In the genomic region with DNA sequence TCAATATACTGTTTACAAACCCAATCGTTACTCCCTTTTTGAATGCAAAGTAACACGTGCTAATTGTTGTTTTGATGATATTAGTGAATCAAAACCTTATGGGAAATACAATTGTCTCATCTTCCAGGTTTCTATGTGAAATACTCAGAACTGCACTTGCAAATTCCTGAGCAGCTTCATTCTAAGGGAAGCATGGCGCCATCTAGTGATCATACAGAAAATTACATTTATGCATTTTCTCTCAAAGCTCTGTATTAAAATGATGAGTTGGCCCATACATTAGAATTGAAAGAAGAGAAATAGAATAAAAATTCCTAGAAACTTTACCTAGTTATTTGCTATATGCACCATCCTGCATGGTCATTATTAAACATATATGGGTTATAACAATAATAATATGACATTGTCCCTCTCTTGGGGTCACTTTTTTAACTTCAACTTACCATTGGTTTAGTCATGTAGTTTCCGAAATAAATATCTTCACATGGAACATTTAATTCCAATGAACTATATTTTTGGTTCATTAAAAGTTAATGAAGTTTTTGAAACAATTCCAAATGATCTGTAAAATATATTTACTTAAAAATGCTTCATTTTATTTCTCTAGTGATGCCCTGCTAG, we compare ENCODE assay signal across 8 cellular contexts.
A peak's percentile ranks its signal among the peaks of the same experiment; 100 is the strongest.
DNase-seq lines count a peak whose midpoint lies in the region; ATAC-seq and TF ChIP-seq lines count a peak whose summit lies in the region.

No MANE protein-coding gene starts in this region.

- no peaks in the 10 kb centered on the region for H3K36me3 ChIP-seq in DOHH2 (ENCODE audit: control insufficient read depth, low read length)

- peak; percentile 81 for TF ChIP-seq CTCF in DOHH2 (IDR thresholded peaks at IDR 0.05; ENCODE audit: low read depth, low read length, poor library complexity, severe bottlenecking)

- POLR2A ChIA-PET in HEK293T (lab: Yijun Ruan, JAX): no interaction called here

- CTCF ChIA-PET in HEK293T (lab: Yijun Ruan, JAX): interaction anchor here (0.6 to 1.7 kb wide), 2 partner anchors 167 to 293 kb away, joined by 7 to 9 read pairs; no protein-coding TSS in a partner anchor

- no peaks in the 10 kb centered on the region for H3K4me1 ChIP-seq in DOHH2 (ENCODE audit: control insufficient read depth, low read length)

- no peaks in the 10 kb centered on the region for H3F3A ChIP-seq in DOHH2 (ENCODE audit: control insufficient read depth, insufficient read depth)

- H3K9me3 ChIP-seq in DOHH2 (ENCODE audit: control insufficient read depth, insufficient read depth, low read length): no peaks in the 10 kb centered on the region

- no peak for ATAC-seq in HG03135 (IDR thresholded peaks at IDR 0.05; ENCODE audit: unreplicated experiment)
- no peak for ATAC-seq in GM19397 (IDR thresholded peaks at IDR 0.05; ENCODE audit: unreplicated experiment)

- no peak overlapping the region for H3K4me3 ChIP-seq in DOHH2 (ENCODE audit: low read length)

- no peaks in the 10 kb centered on the region for H3K9me2 ChIP-seq in DOHH2 (replicated peaks; ENCODE audit: control insufficient read depth, low read length)

- H4K20me1 ChIP-seq in DOHH2 (ENCODE audit: control insufficient read depth, insufficient read depth, low read depth, low read length): no peaks in the 10 kb centered on the region

- peaks cover 7% of the 10 kb centered on the region for H3K27me3 ChIP-seq in DOHH2 (ENCODE audit: control insufficient read depth, low read length)

- no peak overlapping the region for H3K27ac ChIP-seq in DOHH2 (ENCODE audit: low read depth, low read length)

- no peak overlapping the region for H3K4me2 ChIP-seq in DOHH2 (ENCODE audit: low read length)

- H3K79me2 ChIP-seq in DOHH2 (ENCODE audit: control insufficient read depth, low read length): no peaks in the 10 kb centered on the region

- DNase-seq in HEK293T (ENCODE audit: extremely low spot score): peak; percentile 27
- DNase-seq in NCI-H446 (lab: John Stamatoyannopoulos, UW): peak; percentile 42 to 70
- peak; percentile 10 for DNase-seq in central memory CD4-positive, alpha-beta T cell
- DNase-seq in lung microvascular endothelial cell (ENCODE audit: low read depth in 2 of 2): peak; percentile 63 to 68
- DNase-seq in stimulated activated naive CD4-positive, alpha-beta T cell treated with Interleukin-2 at 50 U/mL for 16 hours (lab: John Stamatoyannopoulos, UW): no peak

TF ChIP-seq in HEK293T, 16 proteins besides CTCF, POLR2A, EP300 and RAD21:
- TF ChIP-seq SUZ12 (IDR thresholded peaks at IDR 0.05) (no peak), ELF4 (IDR thresholded peaks at IDR 0.05) (no peak), SP1 (IDR thresholded peaks at IDR 0.05) (no peak), NFRKB (IDR thresholded peaks at IDR 0.05) (no peak), ZNF384 (IDR thresholded peaks at IDR 0.05) (no peak), CTBP1 (IDR thresholded peaks at IDR 0.05; ENCODE audit: borderline replicate concordance) (no peak), L3MBTL2 (conservative IDR thresholded peaks at IDR 0.05) (no peak), BHLHE40 (IDR thresholded peaks at IDR 0.05; ENCODE audit: borderline replicate concordance) (no peak), TARDBP (IDR thresholded peaks at IDR 0.05) (no peak), FOXM1 (IDR thresholded peaks at IDR 0.05; ENCODE audit: borderline replicate concordance) (no peak)
